Comparison of ENCODE assay signal across 11 cellular contexts in genomic region chr16:26795184-26795583, GRCh38.
DNase-seq lines count a peak whose midpoint lies in the region; ATAC-seq and TF ChIP-seq lines count a peak whose summit lies in the region.
"Had no signal": no experiment of that assay in that cellular context is flagged by ENCODE, and none has a peak within 500 bp of the region (broad histone marks: within the 10 kb centered on the region; RNA-seq: fewer than 3 reads in every experiment).

No MANE protein-coding gene starts in this region.

- no peaks in the 10 kb centered on the region for H3K36me3 Mint-ChIP-seq in activated naive CD4-positive, alpha-beta T cell treated with anti-CD3 and anti-CD28 coated beads for 36 hours (ENCODE audit: low read depth)
- H3K36me3 Mint-ChIP-seq in stimulated activated naive B cell treated with anti-CD40 and anti-IgM and Interleukin-4, amounts not matched to agents 10 μg/mL and 1 μg/mL and 100 μg/mL, for 72 hours, result no peaks in the 10 kb centered on the region

- H3K36me3 ChIP-seq in OCI-LY3 (replicated peaks; ENCODE audit: low read depth, low read length) (no peaks in the 10 kb centered on the region), lower lobe of right lung (no peaks in the 10 kb centered on the region)

- TF ChIP-seq CTCF in OCI-LY3 (IDR thresholded peaks at IDR 0.05; ENCODE audit: low read depth, low read length), result peak; percentile 34
- no peak for TF ChIP-seq CTCF in lower lobe of right lung (IDR thresholded peaks at IDR 0.05)

- H4K20me1 ChIP-seq in OCI-LY3 (ENCODE audit: insufficient read depth, low read length), result no peaks in the 10 kb centered on the region

- no peaks in the 10 kb centered on the region for H3K9me3 ChIP-seq in OCI-LY3 (ENCODE audit: insufficient read depth, low read length)
- no peaks in the 10 kb centered on the region for H3K9me3 ChIP-seq in lower lobe of right lung

- H3K4me1 Mint-ChIP-seq in activated naive CD4-positive, alpha-beta T cell treated with anti-CD3 and anti-CD28 coated beads for 36 hours (ENCODE audit: low read depth), result no peaks in the 10 kb centered on the region
- no peaks in the 10 kb centered on the region for H3K4me1 Mint-ChIP-seq in stimulated activated naive B cell treated with anti-CD40 and anti-IgM and Interleukin-4, amounts not matched to agents 10 μg/mL and 1 μg/mL and 100 μg/mL, for 72 hours
- H3K4me1 Mint-ChIP-seq: T-helper 17 cell had no signal

- H3K4me3 ChIP-seq in OCI-LY3 (ENCODE audit: low read length) (no peak overlapping the region), lower lobe of right lung (no peak overlapping the region)

- ATAC-seq in stimulated activated naive B cell treated with anti-CD40 and anti-IgM and Interleukin-4, amounts not matched to agents 10 μg/mL and 1 μg/mL and 100 μg/mL, for 72 hours (replicated peaks), result peak; percentile 31 to 39
- ATAC-seq in lower lobe of right lung, result no peak
- ATAC-seq: T-helper 17 cell had no signal

- H3K9me3 Mint-ChIP-seq in activated naive CD4-positive, alpha-beta T cell treated with anti-CD3 and anti-CD28 coated beads for 36 hours, result no peaks in the 10 kb centered on the region
- H3K9me3 Mint-ChIP-seq in stimulated activated naive B cell treated with anti-CD40 and anti-IgM and Interleukin-4, amounts not matched to agents 10 μg/mL and 1 μg/mL and 100 μg/mL, for 72 hours, result no peaks in the 10 kb centered on the region

- DNase-seq in activated naive CD4-positive, alpha-beta T cell treated with anti-CD3 and anti-CD28 coated beads for 36 hours, result peak; percentile 39
- no peak for DNase-seq in activated naive CD4-positive, alpha-beta T cell treated with anti-CD3 and anti-CD28 coated beads, Interleukin-2, amount 50 U/mL, for 16 hours
- DNase-seq in globus pallidus (ENCODE audit: low spot score) (peak; percentile 24), occipital lobe (lab: John Stamatoyannopoulos, UW) (no peak), lower lobe of right lung (no peak), HPDE6-E6E7 (ENCODE audit: extremely low spot score) (no peak)
- no peak for DNase-seq in stimulated activated naive B cell treated with anti-CD40 and anti-IgM and Interleukin-4, amounts not matched to agents 10 μg/mL and 1 μg/mL and 100 μg/mL, for 72 hours
- DNase-seq: effector CD4-positive, alpha-beta T cell; NCI-H2227 treated with DMSO at 0.1 percent for 48 hours; T-helper 17 cell had no signal

- H3K4me1 ChIP-seq in OCI-LY3 (ENCODE audit: low read length) (no peaks in the 10 kb centered on the region), lower lobe of right lung (no peaks in the 10 kb centered on the region)

- peaks cover 3% of the 10 kb centered on the region; the same call in 1 of the 2 replicates for H3K27me3 ChIP-seq in OCI-LY3 (ENCODE audit: low read depth, low read length)
- H3K27me3 ChIP-seq in lower lobe of right lung (ENCODE audit: low read depth), result peaks cover 5% of the 10 kb centered on the region

- no peak overlapping the region for H3K27ac Mint-ChIP-seq in activated naive CD4-positive, alpha-beta T cell treated with anti-CD3 and anti-CD28 coated beads for 36 hours
- no peak overlapping the region for H3K27ac Mint-ChIP-seq in stimulated activated naive B cell treated with anti-CD40 and anti-IgM and Interleukin-4, amounts not matched to agents 10 μg/mL and 1 μg/mL and 100 μg/mL, for 72 hours
- H3K27ac Mint-ChIP-seq: T-helper 17 cell had no signal

- intact Hi-C loops in activated naive CD4-positive, alpha-beta T cell treated with anti-CD3 and anti-CD28 coated beads for 36 hours (cut with micrococcal nuclease), result loop anchor here (10.0 kb wide), 2 partner anchors 150 to 960 kb away; no protein-coding TSS in a partner anchor
- intact Hi-C loops in lower lobe of right lung (cut with DNase I), result no loop called here

- no peak overlapping the region for H2AFZ ChIP-seq in OCI-LY3 (ENCODE audit: low read depth, low read length)

- H3K27ac ChIP-seq in OCI-LY3 (ENCODE audit: low read length), result no peak overlapping the region
- no peak overlapping the region for H3K27ac ChIP-seq in lower lobe of right lung

- H3K4me2 ChIP-seq in OCI-LY3 (ENCODE audit: low read length), result no peak overlapping the region

- no peak overlapping the region for H3K9ac ChIP-seq in OCI-LY3 (ENCODE audit: low read length)

- H3K4me3 Mint-ChIP-seq in activated naive CD4-positive, alpha-beta T cell treated with anti-CD3 and anti-CD28 coated beads for 36 hours, result no peak overlapping the region
- H3K4me3 Mint-ChIP-seq in stimulated activated naive B cell treated with anti-CD40 and anti-IgM and Interleukin-4, amounts not matched to agents 10 μg/mL and 1 μg/mL and 100 μg/mL, for 72 hours, result no peak overlapping the region
- H3K4me3 Mint-ChIP-seq: T-helper 17 cell had no signal

- peaks cover 31% of the 10 kb centered on the region for H3K27me3 Mint-ChIP-seq in activated naive CD4-positive, alpha-beta T cell treated with anti-CD3 and anti-CD28 coated beads for 36 hours (ENCODE audit: low read depth)
- peaks cover 29 to 32% of the 10 kb centered on the region in 2 donors for H3K27me3 Mint-ChIP-seq in stimulated activated naive B cell treated with anti-CD40 and anti-IgM and Interleukin-4, amounts not matched to agents 10 μg/mL and 1 μg/mL and 100 μg/mL, for 72 hours

- no peaks in the 10 kb centered on the region for H3K79me2 ChIP-seq in OCI-LY3 (ENCODE audit: low read length)

- CTCF ChIA-PET in activated naive CD4-positive, alpha-beta T cell treated with anti-CD3 and anti-CD28 coated beads for 36 hours (lab: Charles Lee), result interaction anchor here (0.9 to 1.2 kb wide), 3 partner anchors 10 to 150 kb away, joined by 3 read pairs; no protein-coding TSS in a partner anchor

Comparison
In these comparisons a context has a peak if more than half of its experiments do, and no peak if none do; other contexts are left out.
1. DNase-seq: peak in activated naive CD4-positive, alpha-beta T cell treated with anti-CD3 and anti-CD28 coated beads for 36 hours (single experiment) and globus pallidus (single experiment); none in activated naive CD4-positive, alpha-beta T cell treated with anti-CD3 and anti-CD28 coated beads, Interleukin-2, amount 50 U/mL, for 16 hours (single experiment), stimulated activated naive B cell treated with anti-CD40 and anti-IgM and Interleukin-4, amounts not matched to agents 10 μg/mL and 1 μg/mL and 100 μg/mL, for 72 hours (single experiment), occipital lobe (single experiment), lower lobe of right lung (single experiment) and HPDE6-E6E7 (single experiment).
2. ATAC-seq: peak in stimulated activated naive B cell treated with anti-CD40 and anti-IgM and Interleukin-4, amounts not matched to agents 10 μg/mL and 1 μg/mL and 100 μg/mL, for 72 hours (2 of 2); none in lower lobe of right lung (0 of 2).